In the genomic region with DNA sequence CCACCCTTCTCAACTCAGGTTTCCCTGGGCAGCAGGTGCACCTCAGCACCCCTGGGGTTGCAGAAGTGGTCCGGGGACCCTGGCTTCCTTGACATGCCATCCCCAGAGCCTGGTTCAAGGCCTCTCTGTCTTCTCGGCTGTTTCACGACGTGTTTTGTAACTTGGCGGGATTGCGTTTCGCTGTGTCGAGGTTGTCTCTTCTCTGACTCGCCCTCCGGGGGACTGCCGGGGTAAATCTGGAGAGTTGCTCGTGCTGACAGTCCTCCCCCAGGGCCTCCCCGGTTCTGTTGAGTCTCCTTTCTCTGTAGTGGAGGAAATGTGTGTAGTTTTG, we compare ENCODE assay signal across 14 cellular contexts. TPM values are rescaled to one million over a fixed set of nuclear protein-coding genes. Genes with fewer than 3 reads are reported as not detected.
"Had no signal": no experiment of that assay in that cellular context is flagged by ENCODE, and none has a peak within 500 bp of the region (broad histone marks: within the 10 kb centered on the region; RNA-seq: fewer than 3 reads in every experiment).

No MANE protein-coding gene starts in this region.

- H3K27me3 ChIP-seq: brain microvascular endothelial cell, cardiac muscle cell, MG63 had no signal

- H3K9me3 ChIP-seq: MG63 had no signal

- H3K4me3 ChIP-seq: cardiac muscle cell, MG63 had no signal

- H3K27ac ChIP-seq: brain microvascular endothelial cell, cardiac muscle cell, VCaP had no signal

- FAIRE-seq: TTC549 had no signal

- H3K36me3 ChIP-seq: cardiac muscle cell, MG63 had no signal

- DNase-seq: brain microvascular endothelial cell, NCI-H1436 treated with DMSO at 0.1 percent for 48 hours, NCI-H187 treated with DMSO at 0.1 percent for 48 hours, NCI-H2081 treated with DMSO at 0.1 percent for 48 hours had no signal

RNA-seq across cellular contexts. Expression of a gene that starts 25.6 kb away (rescaled TPM):
- total RNA-seq: activated CD4-positive, alpha-beta memory T cell treated with anti-CD3 and anti-CD28 coated beads for 36 hours; activated CD4-positive, alpha-beta T cell treated with anti-CD3 and anti-CD28 coated beads, Interleukin-2, amount 10 ng/mL, durations not matched to agents 7 days and 5 days; activated naive CD4-positive, alpha-beta T cell treated with anti-CD3 and anti-CD28 coated beads for 36 hours; activated T-helper 17 cell treated with anti-CD3 and anti-CD28 coated beads, Interleukin-2, amount 50 U/mL, for 72 hours; cardiac muscle cell; SK-MEL-5 had no signal
- polyA plus RNA-seq: cardiac muscle cell had no signal

RNA-seq across cellular contexts. Expression of a gene that starts 52.0 kb away (rescaled TPM):
- total RNA-seq: activated CD4-positive, alpha-beta memory T cell treated with anti-CD3 and anti-CD28 coated beads for 36 hours; activated CD4-positive, alpha-beta T cell treated with anti-CD3 and anti-CD28 coated beads, Interleukin-2, amount 10 ng/mL, durations not matched to agents 7 days and 5 days; activated naive CD4-positive, alpha-beta T cell treated with anti-CD3 and anti-CD28 coated beads for 36 hours; activated T-helper 17 cell treated with anti-CD3 and anti-CD28 coated beads, Interleukin-2, amount 50 U/mL, for 72 hours; NCI-H460; SK-MEL-5 had no signal
- polyA plus RNA-seq: cardiac muscle cell had no signal
